In the genomic region with DNA sequence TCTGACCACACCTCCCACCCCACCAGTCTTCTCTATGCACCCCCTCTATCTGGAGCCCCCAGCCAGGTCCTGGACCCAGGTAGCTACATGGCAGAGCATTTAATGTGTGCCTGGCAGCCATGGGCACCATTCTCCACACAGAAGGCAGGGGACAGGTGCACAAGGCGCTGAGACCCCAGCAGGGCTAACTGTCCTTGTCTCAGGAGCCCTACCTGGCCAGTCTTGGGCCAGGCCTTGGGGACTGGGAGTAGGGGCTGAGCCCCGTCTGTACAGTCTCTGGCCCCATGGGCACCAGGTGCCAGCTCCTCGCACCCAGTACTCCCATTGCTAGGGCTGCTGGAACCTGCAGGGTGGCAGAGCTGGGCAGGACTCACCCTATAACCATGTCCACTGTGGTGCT, we compare ENCODE assay signal across 21 cellular contexts. TPM values are rescaled to one million over a fixed set of nuclear protein-coding genes. Genes with fewer than 3 reads are reported as not detected.
"Had no signal": no experiment of that assay in that cellular context is flagged by ENCODE, and none has a peak within 500 bp of the region (broad histone marks: within the 10 kb centered on the region; RNA-seq: fewer than 3 reads in every experiment).

No MANE protein-coding gene starts in this region.

- H3K4me3 ChIP-seq: adrenal gland, dorsolateral prefrontal cortex, hepatocyte, lower lobe of right lung, tibial nerve, uterus had no signal

- H3K36me3 Mint-ChIP-seq: activated naive CD4-positive, alpha-beta T cell treated with anti-CD3 and anti-CD28 coated beads, Interleukin-2, amount 10 ng/mL, durations not matched to agents 7 days and 5 days had no signal

- H3K27me3 ChIP-seq: adrenal gland, dorsolateral prefrontal cortex, hepatocyte, tibial nerve, uterus had no signal

- H3K9me3 ChIP-seq: adrenal gland, lower lobe of right lung, tibial nerve, uterus had no signal

- H3K27ac Mint-ChIP-seq: activated B cell treated with CpG ODN at 0.5 μM for 24 hours; activated naive CD4-positive, alpha-beta T cell treated with anti-CD3 and anti-CD28 coated beads, Interleukin-2, amount 10 ng/mL, durations not matched to agents 7 days and 5 days; endodermal cell; nephron progenitor cell; progenitor cell of endocrine pancreas; stimulated activated naive CD8-positive, alpha-beta T cell treated with anti-CD3 and anti-CD28 coated beads, Interleukin-15, Interleukin-2, amounts not matched to agents 100 ng/mL and 50 ng/mL, for 24 hours had no signal

- H3K36me3 ChIP-seq: adrenal gland, lower lobe of right lung, tibial nerve, uterus had no signal

- H3K4me1 ChIP-seq: lower lobe of right lung, uterus had no signal

- H3K27me3 Mint-ChIP-seq: activated B cell treated with CpG ODN at 0.5 μM for 24 hours; stimulated activated naive CD8-positive, alpha-beta T cell treated with anti-CD3 and anti-CD28 coated beads, Interleukin-15, Interleukin-2, amounts not matched to agents 100 ng/mL and 50 ng/mL, for 24 hours had no signal

- H3K4me1 Mint-ChIP-seq: activated B cell treated with CpG ODN at 0.5 μM for 24 hours had no signal

- H3K4me3 Mint-ChIP-seq: activated B cell treated with CpG ODN at 0.5 μM for 24 hours; activated naive CD4-positive, alpha-beta T cell treated with anti-CD3 and anti-CD28 coated beads, Interleukin-2, amount 10 ng/mL, durations not matched to agents 7 days and 5 days; endodermal cell; nephron progenitor cell; stimulated activated naive CD8-positive, alpha-beta T cell treated with anti-CD3 and anti-CD28 coated beads, Interleukin-15, Interleukin-2, amounts not matched to agents 100 ng/mL and 50 ng/mL, for 24 hours had no signal

- H3K9me3 Mint-ChIP-seq: activated B cell treated with CpG ODN at 0.5 μM for 24 hours; activated naive CD4-positive, alpha-beta T cell treated with anti-CD3 and anti-CD28 coated beads, Interleukin-2, amount 10 ng/mL, durations not matched to agents 7 days and 5 days; endodermal cell; nephron progenitor cell; stimulated activated naive CD8-positive, alpha-beta T cell treated with anti-CD3 and anti-CD28 coated beads, Interleukin-15, Interleukin-2, amounts not matched to agents 100 ng/mL and 50 ng/mL, for 24 hours had no signal

- H3K27ac ChIP-seq: adrenal gland, epithelial cell of prostate, hepatocyte, tibial nerve, uterus had no signal

- DNase-seq: activated B cell treated with CpG ODN at 0.5 μM for 24 hours; activated CD4-positive, alpha-beta T cell treated with anti-CD3 and anti-CD28 coated beads for 4 hours; activated naive CD4-positive, alpha-beta T cell treated with anti-CD3 and anti-CD28 coated beads, Interleukin-2, amount 10 ng/mL, durations not matched to agents 7 days and 5 days; activated T-cell treated with anti-CD3 and anti-CD28 coated beads for 4 hours; dorsolateral prefrontal cortex; endodermal cell; left cardiac atrium; lower lobe of right lung; nephron progenitor cell; stimulated activated CD4-positive, alpha-beta T cell treated with anti-CD3 and anti-CD28 coated beads, Interleukin-2, amount 100 ng/mL, for 24 hours; SW 1271; T-helper 9 cell; uterus had no signal

- ATAC-seq: left cardiac atrium, lower lobe of right lung had no signal

RNA-seq across cellular contexts. Expression of a gene that starts 2.9 kb away (rescaled TPM):
- total RNA-seq: endodermal cell, glomerular endothelial cell, hepatocyte, progenitor cell of endocrine pancreas, skeletal muscle tissue had no signal
- polyA plus RNA-seq: hepatocyte had no signal

RNA-seq across cellular contexts. Expression of a gene that starts 29.1 kb away (rescaled TPM):
- total RNA-seq: activated B cell treated with CpG ODN at 0.5 μM for 24 hours, dorsolateral prefrontal cortex, endodermal cell, glomerular endothelial cell, progenitor cell of endocrine pancreas, skeletal muscle tissue, tibial nerve had no signal

RNA-seq across cellular contexts. Expression of a gene that starts 56.7 kb away (rescaled TPM):
- total RNA-seq: activated B cell treated with CpG ODN at 0.5 μM for 24 hours had no signal
